Comparison of ENCODE assay signal across 5 cellular contexts in genomic region chr22:21787565-21787964, GRCh38. TPM values are rescaled to one million over a fixed set of nuclear protein-coding genes. Genes with fewer than 3 reads are reported as not detected.
DNase-seq lines count a peak whose midpoint lies in the region; ATAC-seq, FAIRE-seq and TF ChIP-seq lines count a peak whose summit lies in the region.
"Not testable (repeated sequence)": the region's sequence is repeated elsewhere in the genome, so short reads cannot be mapped to it uniquely, and the experiment has no call there.

No MANE protein-coding gene starts in this region.

- H3K27ac ChIP-seq in VCaP (peak overlapping the region; percentile 38), neutrophil (peak overlapping the region; percentile 4)
- H3K27ac ChIP-seq in K562 (ENCODE audit: extremely low read depth, low read depth, low read length), result not testable (repeated sequence)

- peaks cover 16% of the 10 kb centered on the region for H4K20me1 ChIP-seq in K562 (replicated peaks; ENCODE audit: control insufficient read depth, insufficient read depth, low read length)

- not testable (repeated sequence) for H3K9me3 Mint-ChIP-seq in CD14-positive monocyte; effector memory CD8-positive, alpha-beta T cell

- peak overlapping the region in 4 of 7 donors; percentile 13 to 35 (median 29) for H3K27ac Mint-ChIP-seq in CD14-positive monocyte
- peak overlapping the region; percentile 52 to 53 for H3K27ac Mint-ChIP-seq in effector memory CD8-positive, alpha-beta T cell

- H3K27me3 Mint-ChIP-seq in CD14-positive monocyte (ENCODE audit: low read depth in 3 of 3); effector memory CD8-positive, alpha-beta T cell: not testable (repeated sequence)

- ATAC-seq in K562; effector memory CD8-positive, alpha-beta T cell (replicated peaks): not testable (repeated sequence)

- DNase-seq in CD14-positive monocyte (ENCODE audit: low spot score); K562 (ENCODE audit: extremely low read depth in 1 of 4, low spot score in 3 of 4); effector memory CD8-positive, alpha-beta T cell: not testable (repeated sequence)

- H3K4me3 ChIP-seq in K562; neutrophil (ENCODE audit: low read depth in 1 of 2, low read length in 1 of 2): not testable (repeated sequence)

- in situ Hi-C loops in K562 (cut with MboI), result not testable (repeated sequence)

- 95% methylated on average over 10 of the region's 10 CpGs for WGBS in K562 (ENCODE audit: insufficient coverage, low coverage, missing lambda C conversion rate)

- H3K27me3 ChIP-seq in K562 (ENCODE audit: control insufficient read depth in 2 of 2, insufficient read depth in 2 of 2, low read length in 2 of 2); neutrophil: not testable (repeated sequence)

- POLR2A ChIA-PET in K562 (lab: Yijun Ruan, JAX), result interaction anchor here (0.8 to 5.2 kb wide), 10 partner anchors 8 to 110 kb away, joined by 3 to 22 read pairs (median 6); no protein-coding TSS in a partner anchor

- not testable (repeated sequence) for FAIRE-seq in K562 (lab: Jason Lieb, UNC)

- H3K9ac ChIP-seq in K562 (ENCODE audit: insufficient read depth in 1 of 2, low read depth in 2 of 2, low read length in 2 of 2), result not testable (repeated sequence)

- H3K36me3 ChIP-seq in K562 (ENCODE audit: control insufficient read depth, insufficient read depth, low read length) (peaks cover 81% of the 10 kb centered on the region), neutrophil (peaks cover 81% of the 10 kb centered on the region)

- H3K9me1 ChIP-seq in K562 (ENCODE audit: control insufficient read depth, insufficient read depth, low read length), result not testable (repeated sequence)

- CTCF ChIA-PET in K562 (lab: Yijun Ruan, JAX; ENCODE audit: low intra/inter-chr PET ratio), result interaction anchor here (0.7 kb wide), 1 partner anchor 151 kb away, joined by 6 read pairs; no protein-coding TSS in a partner anchor

- TF ChIP-seq CTCF in CD14-positive monocyte (IDR thresholded peaks at IDR 0.05); VCaP (conservative IDR thresholded peaks at IDR 0.05); K562 (IDR thresholded peaks at IDR 0.05 in 2 of 3, conservative IDR thresholded peaks at IDR 0.05 in 1 of 3; ENCODE audit: insufficient read depth in 2 of 3, low read depth in 1 of 3, low read length in 3 of 3); neutrophil (IDR thresholded peaks at IDR 0.05): not testable (repeated sequence)

- intact Hi-C loops in CD14-positive monocyte (cut with micrococcal nuclease), result loop anchor here in 1 of 2 donors (10.0 kb wide), 1 partner anchor 93 kb away; no protein-coding TSS in a partner anchor
- intact Hi-C loops in K562 (cut with micrococcal nuclease), result not testable (repeated sequence)

- peaks cover 55 to 84% of the 10 kb centered on the region in 2 donors for H3K36me3 Mint-ChIP-seq in CD14-positive monocyte
- peaks cover 40% of the 10 kb centered on the region for H3K36me3 Mint-ChIP-seq in effector memory CD8-positive, alpha-beta T cell (ENCODE audit: insufficient read depth)

- TF ChIP-seq EP300 in K562 (IDR thresholded peaks at IDR 0.05; ENCODE audit: low read length), result not testable (repeated sequence)

- TF ChIP-seq RAD21 in K562 (CRISPR knock-in tag; conservative IDR thresholded peaks at IDR 0.05 in 1 of 2, IDR thresholded peaks at IDR 0.05 in 1 of 2), result not testable (repeated sequence)

- BruUV-seq in K562 (replicated peaks; lab: Mats Ljungman, UMichigan), result not testable (repeated sequence)

- peaks cover 3 to 20% of the 10 kb centered on the region in 2 experiments; a peak in 3 of 5 replicates for H3K4me1 ChIP-seq in K562 (replicated peaks in 1 of 2; ENCODE audit: control insufficient read depth in 2 of 2, insufficient read depth in 2 of 2, low read length in 2 of 2)
- H3K4me1 ChIP-seq in neutrophil (ENCODE audit: control insufficient read depth in 1 of 2, insufficient read depth in 1 of 2, low read depth in 1 of 2, low read length in 1 of 2), result peaks cover 0 to 11% of the 10 kb centered on the region in 2 experiments

- TF ChIP-seq POLR2A in K562 (conservative IDR thresholded peaks at IDR 0.05), result not testable (repeated sequence)

- not testable (repeated sequence) for H3K79me2 ChIP-seq in K562 (ENCODE audit: control insufficient read depth, insufficient read depth, low read length)

- H3K4me3 Mint-ChIP-seq in CD14-positive monocyte; effector memory CD8-positive, alpha-beta T cell: not testable (repeated sequence)

- H3K4me1 Mint-ChIP-seq in CD14-positive monocyte, result not testable (repeated sequence)
- peaks cover 12 to 24% of the 10 kb centered on the region in 2 donors for H3K4me1 Mint-ChIP-seq in effector memory CD8-positive, alpha-beta T cell (ENCODE audit: low read depth in 2 of 2)

- not testable (repeated sequence) for H2AFZ ChIP-seq in K562 (ENCODE audit: low read depth, low read length)

- H3K9me3 ChIP-seq in K562 (replicated peaks; ENCODE audit: control insufficient read depth, insufficient read depth, low read depth, low read length); neutrophil: not testable (repeated sequence)

- not testable (repeated sequence) for H3K4me2 ChIP-seq in K562 (ENCODE audit: insufficient read depth, low read length)

TF ChIP-seq in K562, 482 proteins besides CTCF, POLR2A, EP300 and RAD21:
- TF ChIP-seq HMGXB4 (CRISPR knock-in tag; IDR thresholded peaks at IDR 0.05) (peak; percentile 55; the same call in 1 of the 2 replicates), ZNF12 (CRISPR knock-in tag; IDR thresholded peaks at IDR 0.05) (peak; percentile 51; the same call in 1 of the 2 replicates), POLR2AphosphoS2 (IDR thresholded peaks at IDR 0.05; ENCODE audit: low read length) (peak; percentile 37; the same call in 1 of the 2 replicates), USF1 (CRISPR knock-in tag; IDR thresholded peaks at IDR 0.05) (peak; percentile 35; the same call in 1 of the 2 replicates), MAX (CRISPR knock-in tag; IDR thresholded peaks at IDR 0.05) (peak; percentile 37; the same call in 1 of the 2 replicates), ZNF143 (CRISPR knock-in tag; IDR thresholded peaks at IDR 0.05) (0 out of 2 replicates have a peak, but pooled peaks have one; percentile 32), GTF2F1 (IDR thresholded peaks at IDR 0.05; ENCODE audit: low read depth, low read length) (0 out of 2 replicates have a peak, but pooled peaks have one; percentile 4)

RNA-seq across cellular contexts. Expression of gene YPEL1, which starts 52.0 kb away (rescaled TPM):
- polyA plus RNA-seq in CD14-positive monocyte (1 to 10 TPM; 2.0 to 2.3 TPM), K562 (2011; rRNA removed) (2.2 and 2.4 TPM in 2 replicates), K562 (2014; fragmentation: Illumina TruSeq; extraction: Trizol) (0.46 TPM in 2 replicates), K562 (2014; fragmentation: Nextera tagmentation; extraction: Ambion mirVana) (under 1 TPM; 0.07 to 0.10 TPM), K562 (2014; rRNA removed) (0.36 and 1.7 TPM in 2 replicates)
- 4.4 and 6.2 TPM in 2 replicates for total RNA-seq in K562 (2011; cell fraction: chromatin; rRNA removed; ENCODE audit: low replicate concordance)
- total RNA-seq in K562 (2011; cell fraction: nucleolus; rRNA removed), result 3.0 TPM in 2 replicates
- 4.6 and 4.7 TPM in 2 replicates for total RNA-seq in K562 (2011; cell fraction: nucleoplasm; rRNA removed)
- total RNA-seq in K562 (2014; rRNA removed) (0.18 and 0.49 TPM in 2 replicates), K562 (2014; rRNA removed; fragmentation: Illumina TruSeq; extraction: Trizol) (0.41 and 0.47 TPM in 2 replicates), K562 (2015; rRNA removed; fragmentation: Illumina TruSeq; extraction: Trizol) (0.15 and 0.25 TPM in 2 replicates), K562 (2021) (0.53 and 0.54 TPM in 2 replicates)
- polyA plus RNA-seq in K562 (2011; cell fraction: cytosol; rRNA removed), result 0.63 and 1.4 TPM in 2 replicates
- 1.9 and 2.6 TPM in 2 replicates for polyA plus RNA-seq in K562 (2011; cell fraction: nucleus; rRNA removed)
- 0.59 and 4.0 TPM in 2 replicates for polyA plus RNA-seq in K562 (2012)
- 1.4 and 3.0 TPM in 2 replicates for polyA minus RNA-seq in K562 (2011; rRNA and poly(A)+ RNA removed)
- 0.46 and 0.67 TPM in 2 replicates for polyA minus RNA-seq in K562 (2011; cell fraction: cytosol; rRNA and poly(A)+ RNA removed)
- 0.67 and 1.00 TPM in 2 replicates for polyA minus RNA-seq in K562 (2011; cell fraction: nucleus; rRNA and poly(A)+ RNA removed)
